9 cellular contexts compared by ENCODE assay signal in the genomic region with DNA sequence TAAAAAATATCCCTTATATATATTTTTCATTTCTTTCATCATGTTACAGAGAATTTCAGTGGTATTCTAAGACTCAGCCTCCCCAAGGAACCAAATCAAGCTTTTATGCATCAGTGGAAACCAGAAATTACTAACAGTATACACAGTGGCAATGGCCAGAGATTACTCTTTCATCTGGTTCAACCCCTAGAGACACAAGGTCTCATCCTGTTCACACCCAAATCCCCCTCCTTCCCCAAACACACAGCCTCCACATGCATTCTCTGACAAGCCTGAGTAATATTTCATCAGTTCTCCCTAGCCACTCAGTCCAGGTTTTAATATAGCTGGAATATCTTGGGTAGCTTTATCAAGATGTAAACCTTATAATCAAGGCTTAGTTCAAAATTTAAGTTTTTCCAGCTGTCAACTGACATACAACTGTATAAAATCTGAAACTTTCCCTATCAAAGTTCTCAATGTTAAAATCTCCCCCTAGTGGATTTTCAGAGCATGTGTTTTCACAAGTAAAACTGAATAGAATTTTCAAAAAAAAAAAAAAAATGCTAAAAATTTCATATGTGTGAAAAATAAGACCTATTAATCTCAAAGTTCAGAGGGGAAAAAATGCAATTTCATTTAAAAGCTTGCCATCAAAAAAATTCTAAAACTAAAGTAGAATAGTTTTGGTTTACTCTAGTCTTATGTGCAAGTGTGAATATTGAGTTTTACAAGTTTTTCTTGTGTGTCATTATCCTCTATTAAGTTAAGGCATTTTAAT. TPM values are rescaled to one million over a fixed set of nuclear protein-coding genes. Genes with fewer than 3 reads are reported as not detected.
DNase-seq lines count a peak whose midpoint lies in the region; ATAC-seq and TF ChIP-seq lines count a peak whose summit lies in the region.
"Had no signal": no experiment of that assay in that cellular context is flagged by ENCODE, and none has a peak within 500 bp of the region (broad histone marks: within the 10 kb centered on the region; RNA-seq: fewer than 3 reads in every experiment).

No MANE protein-coding gene starts in this region.

- H3K27me3 Mint-ChIP-seq in natural killer cell (ENCODE audit: low read depth in 2 of 2) = peaks cover 7 to 15% of the 10 kb centered on the region in 2 donors
- H3K27me3 Mint-ChIP-seq in natural killer cell treated with Interleukin-12 subunit alpha and Interleukin-12 subunit beta and Interleukin-15 and Interleukin-18, amount 100 ng/mL, for 72 hours = peaks cover 3 to 5% of the 10 kb centered on the region in 2 donors
- H3K27me3 Mint-ChIP-seq in activated CD8-positive, alpha-beta memory T cell treated with anti-CD3 and anti-CD28 coated beads, Interleukin-2, amount 10 ng/mL, durations not matched to agents 7 days and 5 days = no peaks in the 10 kb centered on the region
- H3K27me3 Mint-ChIP-seq: activated CD4-positive, alpha-beta T cell treated with anti-CD3 and anti-CD28 coated beads for 36 hours had no signal

- ATAC-seq in natural killer cell = peak in 2 of 3 donors; percentile 53 to 58
- ATAC-seq in natural killer cell treated with Interleukin-12 subunit alpha and Interleukin-12 subunit beta and Interleukin-15 and Interleukin-18, amount 100 ng/mL, for 72 hours = no peak
- no peak for ATAC-seq in activated CD8-positive, alpha-beta memory T cell treated with anti-CD3 and anti-CD28 coated beads, Interleukin-2, amount 10 ng/mL, durations not matched to agents 7 days and 5 days
- ATAC-seq: activated CD4-positive, alpha-beta T cell treated with anti-CD3 and anti-CD28 coated beads for 36 hours had no signal

- H3K9me3 Mint-ChIP-seq in natural killer cell = no peaks in the 10 kb centered on the region
- H3K9me3 Mint-ChIP-seq in natural killer cell treated with Interleukin-12 subunit alpha and Interleukin-12 subunit beta and Interleukin-15 and Interleukin-18, amount 100 ng/mL, for 72 hours = no peaks in the 10 kb centered on the region
- no peaks in the 10 kb centered on the region for H3K9me3 Mint-ChIP-seq in activated CD8-positive, alpha-beta memory T cell treated with anti-CD3 and anti-CD28 coated beads, Interleukin-2, amount 10 ng/mL, durations not matched to agents 7 days and 5 days (ENCODE audit: low read depth)

- H3K4me1 ChIP-seq in vagina = no peaks in the 10 kb centered on the region

- DNase-seq in natural killer cell (no peak), SW480 (ENCODE audit: low spot score) (peak; percentile 17), iris pigment epithelial cell (ENCODE audit: low read depth) (peak; percentile 10), vagina (ENCODE audit: extremely low spot score in 2 of 2) (no peak), hepatic stellate cell (ENCODE audit: low spot score) (no peak), NCI-H146 (lab: John Stamatoyannopoulos, UW) (no peak)
- DNase-seq in natural killer cell treated with Interleukin-12 subunit alpha and Interleukin-12 subunit beta and Interleukin-15 and Interleukin-18, amount 100 ng/mL, for 72 hours (ENCODE audit: low spot score) = no peak
- no peak for DNase-seq in activated CD8-positive, alpha-beta memory T cell treated with anti-CD3 and anti-CD28 coated beads, Interleukin-2, amount 10 ng/mL, durations not matched to agents 7 days and 5 days
- DNase-seq: activated CD4-positive, alpha-beta T cell treated with anti-CD3 and anti-CD28 coated beads for 36 hours had no signal

- H3K9me3 ChIP-seq in vagina = no peaks in the 10 kb centered on the region

- TF ChIP-seq CTCF in natural killer cell (IDR thresholded peaks at IDR 0.05) = peak; percentile 74
- peak in 2 of 3 experiments; percentile 28 to 36 for TF ChIP-seq CTCF in vagina (IDR thresholded peaks at IDR 0.05)

- no peak for TF ChIP-seq POLR2A in vagina (IDR thresholded peaks at IDR 0.05)

- CTCF ChIA-PET in activated CD8-positive, alpha-beta memory T cell treated with anti-CD3 and anti-CD28 coated beads, Interleukin-2, amount 10 ng/mL, durations not matched to agents 7 days and 5 days (lab: Charles Lee) = interaction anchor here (0.6 to 2.2 kb wide), 4 partner anchors 10 to 394 kb away, joined by 3 to 10 read pairs (median 3); a partner anchor contains a TSS

- H3K27me3 ChIP-seq in vagina = no peaks in the 10 kb centered on the region

- no peaks in the 10 kb centered on the region for H3K36me3 Mint-ChIP-seq in natural killer cell
- H3K36me3 Mint-ChIP-seq in natural killer cell treated with Interleukin-12 subunit alpha and Interleukin-12 subunit beta and Interleukin-15 and Interleukin-18, amount 100 ng/mL, for 72 hours = no peaks in the 10 kb centered on the region
- H3K36me3 Mint-ChIP-seq in activated CD8-positive, alpha-beta memory T cell treated with anti-CD3 and anti-CD28 coated beads, Interleukin-2, amount 10 ng/mL, durations not matched to agents 7 days and 5 days = no peaks in the 10 kb centered on the region

- no peak overlapping the region for H3K4me3 ChIP-seq in vagina

- no peak overlapping the region for H3K27ac ChIP-seq in vagina

- H3K27ac Mint-ChIP-seq in natural killer cell = no peak overlapping the region
- H3K27ac Mint-ChIP-seq in natural killer cell treated with Interleukin-12 subunit alpha and Interleukin-12 subunit beta and Interleukin-15 and Interleukin-18, amount 100 ng/mL, for 72 hours = peak overlapping the region in 1 of 2 donors; percentile 78
- no peak overlapping the region for H3K27ac Mint-ChIP-seq in activated CD8-positive, alpha-beta memory T cell treated with anti-CD3 and anti-CD28 coated beads, Interleukin-2, amount 10 ng/mL, durations not matched to agents 7 days and 5 days
- H3K27ac Mint-ChIP-seq: activated CD4-positive, alpha-beta T cell treated with anti-CD3 and anti-CD28 coated beads for 36 hours had no signal

- intact Hi-C loops in natural killer cell (cut with micrococcal nuclease) (loop anchor here (1.0 to 5.0 kb wide), 3 partner anchors 141 to 295 kb away; no protein-coding TSS in a partner anchor), vagina (cut with DNase I) (no loop called here)

- H3K4me3 Mint-ChIP-seq in natural killer cell = no peak overlapping the region
- H3K4me3 Mint-ChIP-seq in natural killer cell treated with Interleukin-12 subunit alpha and Interleukin-12 subunit beta and Interleukin-15 and Interleukin-18, amount 100 ng/mL, for 72 hours = no peak overlapping the region
- no peak overlapping the region for H3K4me3 Mint-ChIP-seq in activated CD8-positive, alpha-beta memory T cell treated with anti-CD3 and anti-CD28 coated beads, Interleukin-2, amount 10 ng/mL, durations not matched to agents 7 days and 5 days
- H3K4me3 Mint-ChIP-seq: activated CD4-positive, alpha-beta T cell treated with anti-CD3 and anti-CD28 coated beads for 36 hours had no signal

- no peaks in the 10 kb centered on the region for H3K36me3 ChIP-seq in vagina

- peaks cover 0 to 5% of the 10 kb centered on the region in 2 donors for H3K4me1 Mint-ChIP-seq in natural killer cell
- H3K4me1 Mint-ChIP-seq in natural killer cell treated with Interleukin-12 subunit alpha and Interleukin-12 subunit beta and Interleukin-15 and Interleukin-18, amount 100 ng/mL, for 72 hours (ENCODE audit: low read depth in 2 of 2) = peaks cover 0 to 4% of the 10 kb centered on the region in 2 donors
- no peaks in the 10 kb centered on the region for H3K4me1 Mint-ChIP-seq in activated CD8-positive, alpha-beta memory T cell treated with anti-CD3 and anti-CD28 coated beads, Interleukin-2, amount 10 ng/mL, durations not matched to agents 7 days and 5 days

RNA-seq across cellular contexts. Expression of a gene that starts 10.5 kb away (rescaled TPM):
- total RNA-seq in natural killer cell (not detected), vagina (1.2 TPM)
- total RNA-seq in natural killer cell treated with Interleukin-12 subunit alpha and Interleukin-12 subunit beta and Interleukin-15 and Interleukin-18, amount 100 ng/mL, for 72 hours = not detected
- total RNA-seq in activated CD8-positive, alpha-beta memory T cell treated with anti-CD3 and anti-CD28 coated beads, Interleukin-2, amount 10 ng/mL, durations not matched to agents 7 days and 5 days = not detected
- total RNA-seq: activated CD4-positive, alpha-beta T cell treated with anti-CD3 and anti-CD28 coated beads for 36 hours had no signal

RNA-seq across cellular contexts. Expression of a gene that starts 58.7 kb away (rescaled TPM):
- total RNA-seq in natural killer cell = not detected
- total RNA-seq in natural killer cell treated with Interleukin-12 subunit alpha and Interleukin-12 subunit beta and Interleukin-15 and Interleukin-18, amount 100 ng/mL, for 72 hours = not detected
- total RNA-seq in vagina = 33.1 TPM
- total RNA-seq in activated CD8-positive, alpha-beta memory T cell treated with anti-CD3 and anti-CD28 coated beads, Interleukin-2, amount 10 ng/mL, durations not matched to agents 7 days and 5 days = not detected
- total RNA-seq: activated CD4-positive, alpha-beta T cell treated with anti-CD3 and anti-CD28 coated beads for 36 hours had no signal

Comparison
In these comparisons a context has a peak if more than half of its experiments do, and no peak if none do; other contexts are left out.
1. ATAC-seq: peak in natural killer cell (2 of 3); none in natural killer cell treated with Interleukin-12 subunit alpha and Interleukin-12 subunit beta and Interleukin-15 and Interleukin-18, amount 100 ng/mL, for 72 hours (0 of 2) and activated CD8-positive, alpha-beta memory T cell treated with anti-CD3 and anti-CD28 coated beads, Interleukin-2, amount 10 ng/mL, durations not matched to agents 7 days and 5 days (single experiment).
2. DNase-seq: peak in SW480 (single experiment) and iris pigment epithelial cell (single experiment); none in natural killer cell (single experiment), natural killer cell treated with Interleukin-12 subunit alpha and Interleukin-12 subunit beta and Interleukin-15 and Interleukin-18, amount 100 ng/mL, for 72 hours (single experiment), vagina (0 of 2), hepatic stellate cell (single experiment), NCI-H146 (single experiment) and activated CD8-positive, alpha-beta memory T cell treated with anti-CD3 and anti-CD28 coated beads, Interleukin-2, amount 10 ng/mL, durations not matched to agents 7 days and 5 days (single experiment).
3. RNA of a gene that starts 58.7 kb away (total RNA-seq): 33.1 TPM in vagina (single experiment); not detected in natural killer cell, not detected in natural killer cell treated with Interleukin-12 subunit alpha and Interleukin-12 subunit beta and Interleukin-15 and Interleukin-18, amount 100 ng/mL, for 72 hours and not detected in activated CD8-positive, alpha-beta memory T cell treated with anti-CD3 and anti-CD28 coated beads, Interleukin-2, amount 10 ng/mL, durations not matched to agents 7 days and 5 days; every median in the first group is over 10 times any median in the second.